In the genomic region with DNA sequence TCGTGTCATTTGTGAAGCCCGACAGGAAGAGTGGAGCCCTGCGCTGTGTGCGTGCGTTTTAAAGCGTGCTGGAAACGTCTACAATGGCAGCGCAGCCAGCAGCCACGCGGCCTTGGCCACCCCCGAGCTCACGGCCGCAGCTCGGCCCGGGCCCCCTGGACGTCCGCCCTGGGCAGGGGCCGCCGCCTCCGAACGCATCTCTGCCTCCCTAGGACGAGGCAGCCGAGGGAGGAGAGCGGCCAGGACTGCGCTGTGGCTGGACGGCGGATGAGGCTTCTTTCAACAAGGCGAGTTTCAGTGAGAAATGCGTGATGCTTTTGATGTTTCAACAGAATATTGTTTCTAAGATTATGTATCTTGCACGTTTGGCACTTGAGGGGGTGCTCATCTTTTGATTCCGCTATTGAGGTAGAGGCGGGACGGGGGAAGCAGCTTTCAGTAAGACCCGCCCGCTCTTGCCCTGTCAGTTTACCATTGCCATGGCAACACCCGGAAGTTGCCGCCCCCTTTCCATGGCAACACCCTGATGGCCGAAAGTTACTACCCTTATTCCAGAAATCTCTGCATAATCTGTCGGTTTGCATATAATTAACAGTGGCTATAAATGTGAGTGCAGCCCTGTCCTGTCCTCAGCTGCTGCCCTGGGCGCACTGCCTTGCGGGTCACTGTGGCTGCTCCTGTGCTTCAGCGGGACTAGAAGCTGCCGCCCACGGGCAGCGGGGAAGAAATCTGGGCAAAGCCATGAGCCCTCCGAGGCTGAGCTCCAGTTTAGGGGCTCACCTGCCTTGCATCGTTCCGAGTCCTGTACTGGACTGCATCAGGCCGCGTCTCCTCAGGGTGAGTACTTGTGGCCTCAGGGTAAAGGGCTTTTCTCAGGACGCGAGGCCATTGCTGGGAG, we compare ENCODE assay signal across 8 cellular contexts. TPM values are rescaled to one million over a fixed set of nuclear protein-coding genes. Genes with fewer than 3 reads are reported as not detected.
A peak's percentile ranks its signal among the peaks of the same experiment; 100 is the strongest.
DNase-seq lines count a peak whose midpoint lies in the region; ATAC-seq, FAIRE-seq and TF ChIP-seq lines count a peak whose summit lies in the region.

No MANE protein-coding gene starts in this region.

- peak; percentile 97 for FAIRE-seq in GM12892 (lab: Jason Lieb, UNC)

- H3K27ac ChIP-seq in layer of hippocampus (ENCODE audit: low read depth, low read length), result peak overlapping the region; percentile 82

- ATAC-seq in HG02642 (IDR thresholded peaks at IDR 0.05; ENCODE audit: poor library complexity, unreplicated experiment), result peak; percentile 93
- peak; percentile 85 to 91 for ATAC-seq in activated CD4-positive, CD25-positive, alpha-beta regulatory T cell treated with anti-CD3 and anti-CD28 coated beads, Interleukin-2, amount 50 U/mL, for 24 hours

- DNase-seq in GM12892 (ENCODE audit: insufficient read length), result peak; percentile 60
- DNase-seq in NCI-H1694 (lab: John Stamatoyannopoulos, UW), result peak; percentile 33
- DNase-seq in cerebellum (ENCODE audit: low spot score), result peak; percentile 75
- DNase-seq in stimulated activated CD4-positive, alpha-beta T cell treated with anti-CD3 and anti-CD28 coated beads, Interleukin-1b, Interleukin-23, amount 100 ng/mL, for 24 hours (ENCODE audit: low read depth in 4 of 4, low spot score in 1 of 4), result peak; percentile 47 to 74 (median 66)
- no peak for DNase-seq in UCSD-AML1 (lab: John Stamatoyannopoulos, UW; ENCODE audit: unreplicated experiment)

- H3K27me3 ChIP-seq in layer of hippocampus (ENCODE audit: control insufficient read depth, insufficient read depth, low read length), result no peaks in the 10 kb centered on the region

- no peak for TF ChIP-seq POLR2A in GM12892 (IDR thresholded peaks at IDR 0.05; ENCODE audit: low read depth, low read length)

RNA-seq across cellular contexts. Expression of a gene that starts 38.6 kb away (rescaled TPM):
- polyA plus RNA-seq in GM12892 (2012; ENCODE audit: missing spikeins), result 10.3 TPM
- 20.7 TPM for total RNA-seq in cerebellum
